ENCODE assay signal across 27 cellular contexts in genomic region chr18:54726143-54726542, GRCh38.
"Had no signal": no experiment of that assay in that cellular context is flagged by ENCODE, and none has a peak within 500 bp of the region (broad histone marks: within the 10 kb centered on the region; RNA-seq: fewer than 3 reads in every experiment).

No MANE protein-coding gene starts in this region.

- ATAC-seq: stimulated activated effector memory CD8-positive, alpha-beta T cell treated with anti-CD3 and anti-CD28 coated beads, Interleukin-12 subunit alpha, Interleukin-12 subunit beta, amount 100 ng/mL, for 72 hours; stimulated activated memory B cell treated with anti-CD40 and anti-IgM and Interleukin-4, amounts not matched to agents 10 μg/mL and 1 μg/mL and 100 μg/mL, for 72 hours; stimulated activated naive B cell treated with anti-CD40 and anti-IgM and Interleukin-4, amounts not matched to agents 10 μg/mL and 1 μg/mL and 100 μg/mL, for 72 hours; stimulated activated naive CD8-positive, alpha-beta T cell treated with anti-CD3 and anti-CD28 coated beads, Interleukin-15, amount 100 ng/mL, for 72 hours; stimulated activated naive CD8-positive, alpha-beta T cell treated with anti-CD3 and anti-CD28 coated beads, Interleukin-15, Interleukin-2, amounts not matched to agents 100 U/mL and 50 U/mL, for 24 hours; upper lobe of right lung had no signal

- H3K36me3 ChIP-seq: stomach, suprapubic skin, thoracic aorta, thyroid gland, tibial artery, tibial nerve, transverse colon, upper lobe of left lung, upper lobe of right lung, uterus, vagina had no signal

- H3K4me1 ChIP-seq: stomach, suprapubic skin, testis, thyroid gland, tibial artery, tibial nerve, transverse colon, upper lobe of left lung, upper lobe of right lung, uterus, vagina had no signal

- DNase-seq: stimulated activated CD4-positive, alpha-beta T cell treated with anti-CD3 and anti-CD28 coated beads, Interleukin-2, amount 100 ng/mL, for 48 hours; stimulated activated CD4-positive, alpha-beta T cell treated with anti-CD3 and anti-CD28 coated beads, Interleukin-4, amount 100 ng/mL, for 1 hour; stimulated activated CD4-positive, alpha-beta T cell treated with anti-CD3 and anti-CD28 coated beads, Interleukin-4, amount 100 ng/mL, for 24 hours; stimulated activated CD4-positive, alpha-beta T cell treated with anti-CD3 and anti-CD28 coated beads, Interleukin-4, amount 100 ng/mL, for 4 hours; stimulated activated CD8-positive, alpha-beta memory T cell treated with anti-CD3 and anti-CD28 coated beads, Interleukin-4, amount 100 ng/mL, for 48 hours; stimulated activated naive B cell treated with anti-CD40 and anti-IgM and Interleukin-4, amounts not matched to agents 10 μg/mL and 1 μg/mL and 100 μg/mL, for 72 hours; stimulated activated naive CD4-positive, alpha-beta T cell; stimulated activated naive CD4-positive, alpha-beta T cell treated with Interleukin-2 at 50 U/mL for 16 hours; stimulated activated naive CD8-positive, alpha-beta T cell treated with anti-CD3 and anti-CD28 coated beads, Interleukin-15, amount 100 ng/mL, for 72 hours; stimulated activated naive CD8-positive, alpha-beta T cell treated with anti-CD3 and anti-CD28 coated beads, Interleukin-15, Interleukin-2, amounts not matched to agents 100 U/mL and 50 U/mL, for 24 hours; stomach; substantia nigra; testis; thyroid gland; tibial artery; transverse colon; trophoblast cell; upper lobe of left lung; upper lobe of right lung; uterus had no signal

- H3K27me3 ChIP-seq: stomach, suprapubic skin, testis, thyroid gland, tibial artery, tibial nerve, transverse colon, upper lobe of left lung, upper lobe of right lung, uterus, vagina had no signal

- H3K4me3 ChIP-seq: stomach, suprapubic skin, testis, thoracic aorta, thyroid gland, tibial artery, tibial nerve, transverse colon, upper lobe of left lung, upper lobe of right lung, uterus, vagina had no signal

- FAIRE-seq: urothelium cell line had no signal

- H3K27ac ChIP-seq: stomach, suprapubic skin, testis, thoracic aorta, thyroid gland, tibial artery, tibial nerve, transverse colon, upper lobe of left lung, upper lobe of right lung, uterus, vagina had no signal

- H3K9me3 ChIP-seq: stomach, suprapubic skin, testis, thoracic aorta, thyroid gland, tibial artery, tibial nerve, transverse colon, upper lobe of left lung, upper lobe of right lung, uterus, vagina had no signal
